Comparison of ENCODE assay signal across 11 cellular contexts in genomic region chr10:43861966-43862751, GRCh38.
DNase-seq lines count a peak whose midpoint lies in the region; ATAC-seq and TF ChIP-seq lines count a peak whose summit lies in the region.
"Had no signal": no experiment of that assay in that cellular context is flagged by ENCODE, and none has a peak within 500 bp of the region (broad histone marks: within the 10 kb centered on the region; RNA-seq: fewer than 3 reads in every experiment).

No MANE protein-coding gene starts in this region.

- H3K27me3 ChIP-seq in AG04450 (ENCODE audit: control insufficient read depth, insufficient read depth, low read length), result no peaks in the 10 kb centered on the region
- no peaks in the 10 kb centered on the region for H3K27me3 ChIP-seq in right lobe of liver

- CTCF ChIA-PET in AG04450 (lab: Charles Lee), result interaction anchor here (1.0 to 1.9 kb wide), 2 partner anchors 172 to 449 kb away, joined by 3 to 8 read pairs; no protein-coding TSS in a partner anchor

- no peaks in the 10 kb centered on the region; the same call in 1 of the 2 replicates for H3K9me3 ChIP-seq in AG04450 (ENCODE audit: control insufficient read depth, insufficient read depth, low read length)
- no peaks in the 10 kb centered on the region for H3K9me3 ChIP-seq in right lobe of liver

- WGBS in right lobe of liver (ENCODE audit: insufficient coverage, low coverage, low lambda C conversion rate, missing lambda C conversion rate), result 14% methylated on average over 3 of the region's 3 CpGs

- peak overlapping the region; percentile 58 for H3K27ac ChIP-seq in AG04450 (ENCODE audit: low read depth, low read length)
- peak overlapping the region in 1 of 3 donors; percentile 68 for H3K27ac ChIP-seq in right lobe of liver
- H3K27ac ChIP-seq: RWPE1, VCaP had no signal

- POLR2A ChIA-PET in AG04450 (lab: Yijun Ruan, JAX), result interaction anchor here (0.7 to 1.7 kb wide), 4 partner anchors 19 to 124 kb away, joined by 3 to 8 read pairs (median 4); no protein-coding TSS in a partner anchor

- TF ChIP-seq POLR2A in right lobe of liver (IDR thresholded peaks at IDR 0.05), result no peak

- ATAC-seq in right lobe of liver (peak in 3 of 4 donors; percentile 56 to 76 (median 69)), HG03354 (IDR thresholded peaks at IDR 0.05; ENCODE audit: poor library complexity, severe bottlenecking, unreplicated experiment) (no peak)

- intact Hi-C loops in right lobe of liver (cut with DNase I), result no loop called here

- peaks cover 0 to 29% (median 0%) of the 10 kb centered on the region in 4 donors for H3K4me1 ChIP-seq in right lobe of liver

- H3K36me3 ChIP-seq in right lobe of liver, result no peaks in the 10 kb centered on the region

- H3K4me3 ChIP-seq in AG04450 (ENCODE audit: low read depth, low read length), result no peak overlapping the region
- H3K4me3 ChIP-seq in choroid plexus epithelial cell (ENCODE audit: low read depth, low read length), result no peak overlapping the region
- H3K4me3 ChIP-seq in right lobe of liver, result no peak overlapping the region

- DNase-seq in AG04450 (ENCODE audit: low read depth, low spot score) (peak; percentile 84), HCEC 1CT (peak; percentile 97), choroid plexus epithelial cell (ENCODE audit: low read depth) (peak; percentile 69), right lobe of liver (peak in 1 of 3 donors; percentile 64), NCI-H1092 (lab: John Stamatoyannopoulos, UW) (no peak), GM20000 (ENCODE audit: low spot score) (no peak), NCI-H748 treated with DMSO at 0.1 percent for 48 hours (lab: John Stamatoyannopoulos, UW) (no peak)
- DNase-seq: COR-L47 had no signal

- no peak for TF ChIP-seq CTCF in AG04450 (IDR thresholded peaks at IDR 0.05; ENCODE audit: low read depth, low read length)
- no peak for TF ChIP-seq CTCF in choroid plexus epithelial cell (conservative IDR thresholded peaks at IDR 0.05; ENCODE audit: low read depth, low read length)
- TF ChIP-seq CTCF in right lobe of liver (IDR thresholded peaks at IDR 0.05), result no peak
- no peak for TF ChIP-seq CTCF in GM20000 (IDR thresholded peaks at IDR 0.05; ENCODE audit: extremely low read depth, missing control alignments)

Comparison
In these comparisons a context has a peak if more than half of its experiments do, and no peak if none do; other contexts are left out.
1. DNase-seq: peak in AG04450 (single experiment), HCEC 1CT (single experiment) and choroid plexus epithelial cell (single experiment); none in NCI-H1092 (single experiment), GM20000 (single experiment) and NCI-H748 treated with DMSO at 0.1 percent for 48 hours (single experiment).